8 cellular contexts compared by ENCODE assay signal in the genomic region with DNA sequence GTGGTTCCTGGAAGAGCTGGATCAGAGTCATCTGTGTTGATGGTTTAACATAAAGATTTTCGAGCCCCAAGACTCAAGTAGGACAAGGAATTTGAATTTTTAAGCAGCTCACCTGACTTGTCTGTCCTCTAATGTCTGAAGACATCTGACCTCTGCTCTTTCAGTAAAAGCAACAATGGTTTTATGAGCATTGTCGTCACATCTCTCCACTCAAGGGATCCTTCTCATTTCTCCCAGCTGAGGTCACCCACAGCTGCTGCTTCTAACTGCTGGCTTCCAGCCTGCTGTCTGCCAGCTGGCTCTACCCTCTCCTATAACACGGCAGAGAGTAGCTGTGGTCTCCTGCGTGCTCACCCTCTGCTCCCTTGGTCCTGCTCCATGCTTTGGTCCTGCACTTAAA. TPM values are rescaled to one million over a fixed set of nuclear protein-coding genes. Genes with fewer than 3 reads are reported as not detected.
A peak's percentile ranks its signal among the peaks of the same experiment; 100 is the strongest.
DNase-seq lines count a peak whose midpoint lies in the region; ATAC-seq, FAIRE-seq and TF ChIP-seq lines count a peak whose summit lies in the region.

No MANE protein-coding gene starts in this region.

- H3K9me3 ChIP-seq in GM12878 (replicated peaks; ENCODE audit: control insufficient read depth, insufficient read depth, low read length) (no peaks in the 10 kb centered on the region), left lung (no peaks in the 10 kb centered on the region)

- no peak for TF ChIP-seq POLR2A in GM12878 (IDR thresholded peaks at IDR 0.05; ENCODE audit: low read depth, low read length)

- SMC1A ChIA-PET in GM12878 (lab: Charles Lee; ENCODE audit: uncharacterized antibody, unreplicated experiment) = interaction anchor here (0.9 to 2.5 kb wide), 3 partner anchors 9 to 309 kb away, joined by 3 to 9 read pairs (median 4); no protein-coding TSS in a partner anchor

- H3K4me1 ChIP-seq in GM12878 (ENCODE audit: control insufficient read depth, insufficient read depth, low read length) = no peaks in the 10 kb centered on the region
- H3K4me1 ChIP-seq in left lung = no peaks in the 10 kb centered on the region

- DNase-seq in DMS153 (lab: John Stamatoyannopoulos, UW) (peak; percentile 86), NCI-H2029 treated with DMSO at 0.1 percent for 48 hours (lab: John Stamatoyannopoulos, UW) (peak; percentile 99), GM12878 (ENCODE audit: low read depth, low spot score) (no peak), left lung (peak in 1 of 2 donors; percentile 59), COLO829 (ENCODE audit: low spot score) (no peak), T-cell (no peak), OCI-M2 (lab: John Stamatoyannopoulos, UW; ENCODE audit: unreplicated experiment) (no peak)

- FAIRE-seq in GM12878 (lab: Jason Lieb, UNC) = no peak

- in situ Hi-C loops in GM12878 (cut with MboI) = no loop called here

- H3K36me3 ChIP-seq in GM12878 (ENCODE audit: control insufficient read depth in 2 of 2, insufficient read depth in 2 of 2, low read length in 1 of 2) (no peaks in the 10 kb centered on the region), left lung (no peaks in the 10 kb centered on the region)

- no peak for TF ChIP-seq EP300 in GM12878 (IDR thresholded peaks at IDR 0.05; ENCODE audit: borderline replicate concordance in 1 of 2, control insufficient read depth in 1 of 2, low read depth in 2 of 2, low read length in 2 of 2)

- H2AFZ ChIP-seq in GM12878 (ENCODE audit: control insufficient read depth, low read depth, low read length) = no peak overlapping the region

- no peak overlapping the region for H3K4me2 ChIP-seq in GM12878 (ENCODE audit: control insufficient read depth, insufficient read depth)

- no TSS peak for BruUV-seq in GM12878 (replicated peaks; lab: Mats Ljungman, UMichigan)

- peaks cover 7 to 9% of the 10 kb centered on the region in 2 donors for H3K27me3 Mint-ChIP-seq in T-cell

- no peak for TF ChIP-seq RAD21 in GM12878 (IDR thresholded peaks at IDR 0.05; ENCODE audit: insufficient read depth, low read depth, low read length)

- no peaks in the 10 kb centered on the region for H3K79me2 ChIP-seq in GM12878 (ENCODE audit: control insufficient read depth, insufficient read depth, low read length)

- H3K27me3 ChIP-seq in GM12878 (replicated peaks in 1 of 2; ENCODE audit: control insufficient read depth in 2 of 2, insufficient read depth in 2 of 2, low read length in 1 of 2) (no peaks in the 10 kb centered on the region; a peak in 1 of 4 replicates), left lung (no peaks in the 10 kb centered on the region)

- H3K4me3 ChIP-seq in GM12878 (no peak overlapping the region), left lung (no peak overlapping the region)

- H4K20me1 ChIP-seq in GM12878 (ENCODE audit: control insufficient read depth, insufficient read depth) = no peaks in the 10 kb centered on the region

- H3K27ac ChIP-seq in GM12878 (ENCODE audit: control insufficient read depth, insufficient read depth) (no peak overlapping the region), left lung (no peak overlapping the region)

- WGBS in GM12878 (ENCODE audit: insufficient coverage, insufficient replicate concordance, low lambda C conversion rate, missing lambda C conversion rate) = 23% methylated on average over 4 of the region's 4 CpGs

- intact Hi-C loops in GM12878 (cut with micrococcal nuclease; ENCODE audit: unreplicated experiment) = loop anchor here (1.0 kb wide), 1 partner anchor 113 kb away; no protein-coding TSS in a partner anchor
- intact Hi-C loops in left lung (cut with DNase I) = no loop called here

- peak; percentile 47 for ATAC-seq in GM12878
- peak; percentile 91 for ATAC-seq in left lung
- ATAC-seq in activated CD4-positive, CD25-positive, alpha-beta regulatory T cell treated with anti-CD3 and anti-CD28 coated beads, Interleukin-2, amount 50 U/mL, for 24 hours = no peak
- no peak for ATAC-seq in T-cell (replicated peaks in 1 of 4)

- TF ChIP-seq CTCF in GM12878 (IDR thresholded peaks at IDR 0.05 in 2 of 3, conservative IDR thresholded peaks at IDR 0.05 in 1 of 3; ENCODE audit: control insufficient read depth in 2 of 3, extremely low read depth in 1 of 3, insufficient read depth in 1 of 3, low read depth in 3 of 3, low read length in 3 of 3) (no peak), left lung (IDR thresholded peaks at IDR 0.05) (no peak)

- POLR2A ChIA-PET in GM12878 (lab: Charles Lee) = no interaction called here
- POLR2A ChIA-PET in T-cell (lab: Charles Lee) = no interaction called here

- H3K9me3 Mint-ChIP-seq in T-cell = peaks cover 0 to 3% (median 3%) of the 10 kb centered on the region in 3 donors

- H3K27ac Mint-ChIP-seq in T-cell = no peak overlapping the region

- RAD21 ChIA-PET in GM12878 (lab: Charles Lee; ENCODE audit: unreplicated experiment) = interaction anchor here (0.8 to 1.5 kb wide), 2 partner anchors 23 to 113 kb away, joined by 3 to 4 read pairs; no protein-coding TSS in a partner anchor

- H3K4me3 Mint-ChIP-seq in T-cell = no peak overlapping the region

- CTCF ChIA-PET in GM12878 (lab: Yijun Ruan, JAX) = interaction anchor here (0.8 to 3.9 kb wide), 8 partner anchors 8 to 309 kb away, joined by 3 to 27 read pairs (median 4); no protein-coding TSS in a partner anchor
- CTCF ChIA-PET in T-cell (lab: Charles Lee) = interaction anchor here (0.5 to 1.3 kb wide), 3 partner anchors 9 to 47 kb away, joined by 3 to 4 read pairs (median 4); no protein-coding TSS in a partner anchor

- H3K9ac ChIP-seq in GM12878 (ENCODE audit: control insufficient read depth, insufficient read depth, low read length) = no peak overlapping the region

- no peaks in the 10 kb centered on the region for H3K36me3 Mint-ChIP-seq in T-cell

- peaks cover 4 to 6% (median 6%) of the 10 kb centered on the region in 3 donors for H3K4me1 Mint-ChIP-seq in T-cell

TF ChIP-seq in GM12878, 131 proteins besides CTCF, POLR2A, EP300 and RAD21 (continues in another document):
- TF ChIP-seq, protein P1, sequence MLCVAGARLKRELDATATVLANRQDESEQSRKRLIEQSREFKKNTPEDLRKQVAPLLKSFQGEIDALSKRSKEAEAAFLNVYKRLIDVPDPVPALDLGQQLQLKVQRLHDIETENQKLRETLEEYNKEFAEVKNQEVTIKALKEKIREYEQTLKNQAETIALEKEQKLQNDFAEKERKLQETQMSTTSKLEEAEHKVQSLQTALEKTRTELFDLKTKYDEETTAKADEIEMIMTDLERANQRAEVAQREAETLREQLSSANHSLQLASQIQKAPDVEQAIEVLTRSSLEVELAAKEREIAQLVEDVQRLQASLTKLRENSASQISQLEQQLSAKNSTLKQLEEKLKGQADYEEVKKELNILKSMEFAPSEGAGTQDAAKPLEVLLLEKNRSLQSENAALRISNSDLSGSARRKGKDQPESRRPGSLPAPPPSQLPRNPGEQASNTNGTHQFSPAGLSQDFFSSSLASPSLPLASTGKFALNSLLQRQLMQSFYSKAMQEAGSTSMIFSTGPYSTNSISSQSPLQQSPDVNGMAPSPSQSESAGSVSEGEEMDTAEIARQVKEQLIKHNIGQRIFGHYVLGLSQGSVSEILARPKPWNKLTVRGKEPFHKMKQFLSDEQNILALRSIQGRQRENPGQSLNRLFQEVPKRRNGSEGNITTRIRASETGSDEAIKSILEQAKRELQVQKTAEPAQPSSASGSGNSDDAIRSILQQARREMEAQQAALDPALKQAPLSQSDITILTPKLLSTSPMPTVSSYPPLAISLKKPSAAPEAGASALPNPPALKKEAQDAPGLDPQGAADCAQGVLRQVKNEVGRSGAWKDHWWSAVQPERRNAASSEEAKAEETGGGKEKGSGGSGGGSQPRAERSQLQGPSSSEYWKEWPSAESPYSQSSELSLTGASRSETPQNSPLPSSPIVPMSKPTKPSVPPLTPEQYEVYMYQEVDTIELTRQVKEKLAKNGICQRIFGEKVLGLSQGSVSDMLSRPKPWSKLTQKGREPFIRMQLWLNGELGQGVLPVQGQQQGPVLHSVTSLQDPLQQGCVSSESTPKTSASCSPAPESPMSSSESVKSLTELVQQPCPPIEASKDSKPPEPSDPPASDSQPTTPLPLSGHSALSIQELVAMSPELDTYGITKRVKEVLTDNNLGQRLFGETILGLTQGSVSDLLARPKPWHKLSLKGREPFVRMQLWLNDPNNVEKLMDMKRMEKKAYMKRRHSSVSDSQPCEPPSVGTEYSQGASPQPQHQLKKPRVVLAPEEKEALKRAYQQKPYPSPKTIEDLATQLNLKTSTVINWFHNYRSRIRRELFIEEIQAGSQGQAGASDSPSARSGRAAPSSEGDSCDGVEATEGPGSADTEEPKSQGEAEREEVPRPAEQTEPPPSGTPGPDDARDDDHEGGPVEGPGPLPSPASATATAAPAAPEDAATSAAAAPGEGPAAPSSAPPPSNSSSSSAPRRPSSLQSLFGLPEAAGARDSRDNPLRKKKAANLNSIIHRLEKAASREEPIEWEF (IDR thresholded peaks at IDR 0.05; ENCODE audit: insufficient replicate concordance, low read depth, low read length) = no peak
- TF ChIP-seq BRCA1 (IDR thresholded peaks at IDR 0.05; ENCODE audit: low read depth, low read length) = no peak
- TF ChIP-seq PML (IDR thresholded peaks at IDR 0.05; ENCODE audit: low read length) = no peak
- no peak for TF ChIP-seq GABPA (IDR thresholded peaks at IDR 0.05; ENCODE audit: low read depth)

RNA-seq across cellular contexts. Expression of gene HDAC2, which starts 24.7 kb away (rescaled TPM):
- 73.8 and 74.9 TPM in 2 replicates for total RNA-seq in GM12878 (2013; cell fraction: nucleolus; rRNA removed)
- total RNA-seq in GM12878 (2014; rRNA removed) = 40.4 and 49.5 TPM in 2 replicates
- total RNA-seq in GM12878 (2014; rRNA removed; fragmentation: Illumina TruSeq; extraction: Trizol) = 87.0 and 89.1 TPM in 2 replicates
- 99.5 and 104 TPM in 2 replicates for total RNA-seq in GM12878 (2021)
- polyA plus RNA-seq in GM12878 (2011; ENCODE audit: low read depth) = 33.5 TPM
- 210 and 255 TPM in 2 replicates for polyA plus RNA-seq in GM12878 (2011; rRNA removed)
- 69.5 and 102 TPM in 2 replicates for polyA plus RNA-seq in GM12878 (2011; cell fraction: cytosol; rRNA removed)
- 48.0 and 64.8 TPM in 2 replicates for polyA plus RNA-seq in GM12878 (2011; cell fraction: nucleus; rRNA removed)
- polyA plus RNA-seq in GM12878 (2012) = 69.4 and 98.7 TPM in 2 replicates
- polyA plus RNA-seq in GM12878 (2014; fragmentation: Illumina TruSeq; extraction: Trizol) = 130 and 154 TPM in 2 replicates
- 10 to 100 TPM; 45.3 to 88.7 TPM for polyA plus RNA-seq in GM12878 (2014; fragmentation: Nextera tagmentation; extraction: Ambion mirVana)
- polyA plus RNA-seq in GM12878 (2014; rRNA removed) = 120 and 129 TPM in 2 replicates
- 100 to 1,000 TPM; 157 to 158 TPM for polyA plus RNA-seq in GM12878 (2016; fragmentation: Nextera tagmentation; extraction: Ambion mirVana)
- 131 and 274 TPM in 2 replicates for polyA minus RNA-seq in GM12878 (2011; rRNA and poly(A)+ RNA removed)
- polyA minus RNA-seq in GM12878 (2011; cell fraction: cytosol; rRNA and poly(A)+ RNA removed) = 40.1 and 64.0 TPM in 2 replicates
- 28.5 and 58.1 TPM in 2 replicates for polyA minus RNA-seq in GM12878 (2011; cell fraction: nucleus; rRNA and poly(A)+ RNA removed)
- 10 to 100 TPM; 72.7 to 75.7 TPM for total RNA-seq in left lung
- total RNA-seq in T-cell = 10 to 100 TPM; 44.7 to 54.6 (median 50.1) TPM

Comparison
In these comparisons a context has a peak if more than half of its experiments do, and no peak if none do; other contexts are left out.
1. DNase-seq: peak in DMS153 (single experiment) and NCI-H2029 treated with DMSO at 0.1 percent for 48 hours (single experiment); none in GM12878 (single experiment), COLO829 (single experiment), T-cell (0 of 34) and OCI-M2 (single experiment).
2. ATAC-seq: peak in GM12878 (single experiment) and left lung (single experiment); none in activated CD4-positive, CD25-positive, alpha-beta regulatory T cell treated with anti-CD3 and anti-CD28 coated beads, Interleukin-2, amount 50 U/mL, for 24 hours (0 of 2) and T-cell (0 of 4).